Comparison of ENCODE assay signal across 8 cellular contexts in the genomic region with DNA sequence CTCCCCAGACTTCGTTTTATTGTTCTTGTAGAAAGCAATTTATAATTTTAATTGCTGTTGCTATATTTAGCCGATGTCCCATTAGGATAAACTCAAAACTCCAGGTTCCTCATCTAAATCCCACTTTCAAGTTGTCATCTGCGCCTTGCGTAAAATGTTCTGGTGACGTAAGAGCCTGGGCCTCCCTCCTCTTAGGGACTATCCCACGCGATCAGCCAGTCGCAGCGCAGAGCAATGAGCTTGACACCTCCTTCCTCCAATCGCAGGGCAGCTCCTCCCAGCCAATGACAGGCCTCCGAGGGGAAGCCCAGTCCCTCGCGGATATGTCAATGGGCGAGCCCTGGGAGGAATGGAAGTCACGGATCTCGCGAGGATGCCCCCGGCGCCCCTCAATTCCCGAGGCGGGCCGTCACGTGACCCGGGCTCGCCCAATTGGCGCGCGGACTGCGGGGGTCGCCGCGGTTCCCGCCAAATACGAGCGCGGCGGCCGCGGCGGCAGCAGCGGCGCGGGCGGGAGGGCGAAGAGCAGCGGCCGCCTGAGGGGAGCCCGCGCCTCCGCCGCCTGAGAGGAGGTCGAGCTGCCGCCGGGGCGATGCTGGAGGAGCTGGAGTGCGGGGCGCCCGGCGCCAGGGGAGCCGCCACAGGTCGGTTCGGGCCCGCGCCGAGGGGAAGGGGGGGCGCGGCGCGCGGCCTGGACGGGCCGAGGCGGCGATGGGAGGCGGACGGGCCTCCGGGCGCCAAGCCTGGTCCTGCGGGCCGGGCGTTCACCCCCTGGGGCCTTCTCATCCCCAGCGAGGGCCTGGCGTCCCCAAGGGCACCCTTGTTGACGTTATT. TPM values are rescaled to one million over a fixed set of nuclear protein-coding genes. Genes with fewer than 3 reads are reported as not detected.
DNase-seq lines count a peak whose midpoint lies in the region; ATAC-seq, FAIRE-seq and TF ChIP-seq lines count a peak whose summit lies in the region.

A gene with protein sequence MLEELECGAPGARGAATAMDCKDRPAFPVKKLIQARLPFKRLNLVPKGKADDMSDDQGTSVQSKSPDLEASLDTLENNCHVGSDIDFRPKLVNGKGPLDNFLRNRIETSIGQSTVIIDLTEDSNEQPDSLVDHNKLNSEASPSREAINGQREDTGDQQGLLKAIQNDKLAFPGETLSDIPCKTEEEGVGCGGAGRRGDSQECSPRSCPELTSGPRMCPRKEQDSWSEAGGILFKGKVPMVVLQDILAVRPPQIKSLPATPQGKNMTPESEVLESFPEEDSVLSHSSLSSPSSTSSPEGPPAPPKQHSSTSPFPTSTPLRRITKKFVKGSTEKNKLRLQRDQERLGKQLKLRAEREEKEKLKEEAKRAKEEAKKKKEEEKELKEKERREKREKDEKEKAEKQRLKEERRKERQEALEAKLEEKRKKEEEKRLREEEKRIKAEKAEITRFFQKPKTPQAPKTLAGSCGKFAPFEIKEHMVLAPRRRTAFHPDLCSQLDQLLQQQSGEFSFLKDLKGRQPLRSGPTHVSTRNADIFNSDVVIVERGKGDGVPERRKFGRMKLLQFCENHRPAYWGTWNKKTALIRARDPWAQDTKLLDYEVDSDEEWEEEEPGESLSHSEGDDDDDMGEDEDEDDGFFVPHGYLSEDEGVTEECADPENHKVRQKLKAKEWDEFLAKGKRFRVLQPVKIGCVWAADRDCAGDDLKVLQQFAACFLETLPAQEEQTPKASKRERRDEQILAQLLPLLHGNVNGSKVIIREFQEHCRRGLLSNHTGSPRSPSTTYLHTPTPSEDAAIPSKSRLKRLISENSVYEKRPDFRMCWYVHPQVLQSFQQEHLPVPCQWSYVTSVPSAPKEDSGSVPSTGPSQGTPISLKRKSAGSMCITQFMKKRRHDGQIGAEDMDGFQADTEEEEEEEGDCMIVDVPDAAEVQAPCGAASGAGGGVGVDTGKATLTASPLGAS (plus strand): TSS at position 470 of the 834 bp plus-strand sequence. CDS start 123 bp downstream, at position 593.

- peak; percentile 82 for ATAC-seq in GM21515 (IDR thresholded peaks at IDR 0.05; ENCODE audit: unreplicated experiment)

- H3K9ac ChIP-seq in OCI-LY3 (ENCODE audit: low read length) = peak within 1 kb of the TSS; percentile 98
- peak within 1 kb of the TSS; percentile 90 for H3K9ac ChIP-seq in endothelial cell of umbilical vein (replicated peaks; ENCODE audit: extremely low read depth, insufficient read depth, low read length)

- H2AFZ ChIP-seq in OCI-LY3 (ENCODE audit: low read depth, low read length) = peak within 1 kb of the TSS; percentile 49; the same call in 1 of the 2 replicates
- peak within 1 kb of the TSS; percentile 71 for H2AFZ ChIP-seq in endothelial cell of umbilical vein (ENCODE audit: low read depth, low read length)

- TF ChIP-seq CTCF in OCI-LY3 (IDR thresholded peaks at IDR 0.05; ENCODE audit: low read depth, low read length) = no peak
- TF ChIP-seq CTCF in endothelial cell of umbilical vein (IDR thresholded peaks at IDR 0.05; ENCODE audit: extremely low read depth in 1 of 2, insufficient read depth in 1 of 2, low read depth in 1 of 2, low read length in 2 of 2) = no peak

- dilution Hi-C loops in endothelial cell of umbilical vein (cut with MboI; ENCODE audit: extremely low pct_ligation_motif_present, low sequenced_read_pairs) = no loop called here

- peak within 1 kb of the TSS; percentile 82 for H3K4me2 ChIP-seq in OCI-LY3 (ENCODE audit: low read length)
- peak within 1 kb of the TSS; percentile 89 for H3K4me2 ChIP-seq in endothelial cell of umbilical vein (ENCODE audit: insufficient read depth, low read length)

- peaks cover 64% of the 10 kb centered on the region for H4K20me1 ChIP-seq in OCI-LY3 (ENCODE audit: insufficient read depth, low read length)
- no peaks in the 10 kb centered on the region for H4K20me1 ChIP-seq in endothelial cell of umbilical vein (replicated peaks; ENCODE audit: control insufficient read depth, extremely low read depth, insufficient read depth, low read length)

- no TSS peak for BruUV-seq in endothelial cell of umbilical vein (replicated peaks; lab: Mats Ljungman, UMichigan)

- H3K27ac ChIP-seq in OCI-LY3 (ENCODE audit: low read length) (peak within 1 kb of the TSS; percentile 63), endothelial cell of umbilical vein (ENCODE audit: insufficient read depth, low read depth, low read length) (peak within 1 kb of the TSS; percentile 73)

- H3K9me3 ChIP-seq in OCI-LY3 (ENCODE audit: insufficient read depth, low read length) (no peaks in the 10 kb centered on the region), endothelial cell of umbilical vein (replicated peaks; ENCODE audit: control insufficient read depth, insufficient read depth, low read length) (no peaks in the 10 kb centered on the region)

- H3K27me3 ChIP-seq in OCI-LY3 (ENCODE audit: low read depth, low read length) (no peaks in the 10 kb centered on the region), endothelial cell of umbilical vein (ENCODE audit: control insufficient read depth in 2 of 2, insufficient read depth in 2 of 2, low read length in 2 of 2) (no peaks in the 10 kb centered on the region)

- FAIRE-seq in endothelial cell of umbilical vein (lab: Jason Lieb, UNC) = peak; percentile 100

- POLR2A ChIA-PET in endothelial cell of umbilical vein (lab: Charles Lee) = interaction anchor here (0.5 to 1.0 kb wide), 3 partner anchors 9 to 27 kb away, joined by 3 read pairs; no protein-coding TSS in a partner anchor

- TF ChIP-seq POLR2A in endothelial cell of umbilical vein (IDR thresholded peaks at IDR 0.05; ENCODE audit: low read depth, low read length) = no peak

- H3K79me2 ChIP-seq in OCI-LY3 (ENCODE audit: low read length) (peaks cover 79% of the 10 kb centered on the region), endothelial cell of umbilical vein (ENCODE audit: control insufficient read depth, insufficient read depth, low read length) (peaks cover 66% of the 10 kb centered on the region)

- CTCF ChIA-PET in endothelial cell of umbilical vein (lab: Charles Lee) = interaction anchor here (0.5 to 3.0 kb wide), 15 partner anchors 8 to 139 kb away, joined by 3 to 54 read pairs (median 3); a partner anchor contains a TSS

- H3K4me3 ChIP-seq in OCI-LY3 (ENCODE audit: low read length) (peak within 1 kb of the TSS; percentile 98), endothelial cell of umbilical vein (replicated peaks in 1 of 3; ENCODE audit: insufficient read depth in 1 of 3, low read depth in 1 of 3, low read length in 3 of 3) (peak within 1 kb of the TSS; percentile 64 to 74 (median 67))

- DNase-seq in D341Med (ENCODE audit: low spot score) (peak; percentile 99), HuH-7 (ENCODE audit: low spot score) (peak; percentile 99), endothelial cell of umbilical vein (ENCODE audit: low read depth, low spot score) (peak; percentile 100), midbrain (lab: John Stamatoyannopoulos, UW) (peak; percentile 100)
- DNase-seq in activated CD8-positive, alpha-beta memory T cell treated with anti-CD3 and anti-CD28 coated beads, Interleukin-2, amount 50 U/mL, for 48 hours = peak; percentile 99
- DNase-seq in stimulated activated CD8-positive, alpha-beta memory T cell treated with anti-CD3 and anti-CD28 coated beads, Interleukin-2, amount 100 ng/mL, for 1 hour (ENCODE audit: low read depth in 2 of 2) = peak; percentile 97 to 98

- intact Hi-C loops in endothelial cell of umbilical vein (cut with micrococcal nuclease) = loop anchor here (1.0 to 5.0 kb wide), 3 partner anchors 55 to 235 kb away; a partner anchor contains a TSS

- no peaks in the 10 kb centered on the region for H3K9me1 ChIP-seq in endothelial cell of umbilical vein (replicated peaks; ENCODE audit: control insufficient read depth, extremely low read depth, insufficient read depth, low read length)

- H3K36me3 ChIP-seq in OCI-LY3 (replicated peaks; ENCODE audit: low read depth, low read length) (peaks cover 32% of the 10 kb centered on the region), endothelial cell of umbilical vein (ENCODE audit: control insufficient read depth in 2 of 2, extremely low read depth in 1 of 2, insufficient read depth in 2 of 2, low read length in 2 of 2) (peaks cover 0 to 2% of the 10 kb centered on the region in 2 experiments)

- H3K4me1 ChIP-seq in OCI-LY3 (ENCODE audit: low read length) = peaks cover 33% of the 10 kb centered on the region
- H3K4me1 ChIP-seq in endothelial cell of umbilical vein (ENCODE audit: control insufficient read depth, extremely low read depth, insufficient read depth, low read length) = peaks cover 21% of the 10 kb centered on the region

TF ChIP-seq in endothelial cell of umbilical vein, 7 proteins besides CTCF, POLR2A, EP300 and RAD21:
- TF ChIP-seq EZH2 (IDR thresholded peaks at IDR 0.05; ENCODE audit: borderline replicate concordance, low read depth, low read length, severe bottlenecking) = no peak
- no peak for TF ChIP-seq MYC (IDR thresholded peaks at IDR 0.05; ENCODE audit: low read depth, low read length)
- TF ChIP-seq JUN (IDR thresholded peaks at IDR 0.05; ENCODE audit: borderline replicate concordance, insufficient read depth, insufficient read length, low read depth) = peak; percentile 13
- no peak for TF ChIP-seq FOS (IDR thresholded peaks at IDR 0.05; ENCODE audit: borderline replicate concordance, insufficient read depth, low read length)
- TF ChIP-seq, protein P1, sequence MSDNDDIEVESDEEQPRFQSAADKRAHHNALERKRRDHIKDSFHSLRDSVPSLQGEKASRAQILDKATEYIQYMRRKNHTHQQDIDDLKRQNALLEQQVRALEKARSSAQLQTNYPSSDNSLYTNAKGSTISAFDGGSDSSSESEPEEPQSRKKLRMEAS (IDR thresholded peaks at IDR 0.05; ENCODE audit: insufficient read depth, insufficient read length) = peak; percentile 83
- TF ChIP-seq GATA2 (IDR thresholded peaks at IDR 0.05; ENCODE audit: insufficient read depth, insufficient read length, low read depth, low read length) = no peak
- peak; percentile 44 for TF ChIP-seq POLR2AphosphoS5 (IDR thresholded peaks at IDR 0.05; ENCODE audit: insufficient read depth, low read depth, low read length)

RNA-seq across cellular contexts. Expression of the gene that starts here (rescaled TPM):
- total RNA-seq in endothelial cell of umbilical vein = 44.5 and 47.8 TPM in 2 replicates
- 19.5 and 32.1 TPM in 2 replicates for polyA plus RNA-seq in endothelial cell of umbilical vein
- polyA plus RNA-seq in endothelial cell of umbilical vein (2011; cell fraction: cytosol; rRNA removed) = 22.2 and 23.4 TPM in 2 replicates
- 32.5 and 36.1 TPM in 2 replicates for polyA plus RNA-seq in endothelial cell of umbilical vein (2011; cell fraction: nucleus; rRNA removed)
- 16.4 and 24.5 TPM in 2 replicates for polyA plus RNA-seq in endothelial cell of umbilical vein (2012)
- polyA minus RNA-seq in endothelial cell of umbilical vein = 11.2 and 20.1 TPM in 2 replicates
- 70.6 TPM for polyA minus RNA-seq in endothelial cell of umbilical vein (2011; cell fraction: cytosol; rRNA and poly(A)+ RNA removed)
- 20.4 and 33.6 TPM in 2 replicates for polyA minus RNA-seq in endothelial cell of umbilical vein (2011; cell fraction: nucleus; rRNA and poly(A)+ RNA removed)

Comparison
In these comparisons a context has a peak if more than half of its experiments do, and no peak if none do; other contexts are left out.
1. Peak in every context shown above with its lines: DNase-seq, ATAC-seq, H3K4me3 ChIP-seq and H3K27ac ChIP-seq.